22 cellular contexts compared by ENCODE assay signal in genomic region chr22:45923812-45924211, GRCh38. TPM values are rescaled to one million over a fixed set of nuclear protein-coding genes. Genes with fewer than 3 reads are reported as not detected.
DNase-seq lines count a peak whose midpoint lies in the region; ATAC-seq, FAIRE-seq and TF ChIP-seq lines count a peak whose summit lies in the region.
"Had no signal": no experiment of that assay in that cellular context is flagged by ENCODE, and none has a peak within 500 bp of the region (broad histone marks: within the 10 kb centered on the region; RNA-seq: fewer than 3 reads in every experiment).

No MANE protein-coding gene starts in this region.

- H3K9me3 ChIP-seq in A549 (no peaks in the 10 kb centered on the region), HepG2 (ENCODE audit: low read length) (no peaks in the 10 kb centered on the region), pancreas (no peaks in the 10 kb centered on the region)
- no peaks in the 10 kb centered on the region for H3K9me3 ChIP-seq in naive thymus-derived CD4-positive, alpha-beta T cell (ENCODE audit: control insufficient read depth in 2 of 3, low read length in 3 of 3)
- H3K9me3 ChIP-seq: HAP-1 had no signal

- POLR2A ChIA-PET in A549 (lab: Yijun Ruan, JAX) (no interaction called here), HepG2 (lab: Yijun Ruan, JAX) (no interaction called here)
- POLR2A ChIA-PET in naive thymus-derived CD4-positive, alpha-beta T cell (lab: Charles Lee) = no interaction called here

- H3K4me1 ChIP-seq in A549 (peaks cover 82% of the 10 kb centered on the region), HepG2 (ENCODE audit: insufficient read depth, low read length) (no peaks in the 10 kb centered on the region), pancreas (peaks cover 0 to 14% (median 5%) of the 10 kb centered on the region in 3 donors)
- H3K4me1 ChIP-seq in naive thymus-derived CD4-positive, alpha-beta T cell (ENCODE audit: control insufficient read depth in 2 of 2, insufficient read depth in 2 of 2, low read length in 2 of 2) = no peaks in the 10 kb centered on the region
- H3K4me1 ChIP-seq: HAP-1 had no signal

- TF ChIP-seq POLR2A in A549 (IDR thresholded peaks at IDR 0.05; ENCODE audit: low read length) (no peak), HepG2 (IDR thresholded peaks at IDR 0.05; ENCODE audit: insufficient read depth in 1 of 2, low read depth in 2 of 2, low read length in 2 of 2) (no peak)

- no peaks in the 10 kb centered on the region for H3K79me2 ChIP-seq in HepG2 (ENCODE audit: insufficient read depth, low read length)

- ATAC-seq in A549 (no peak), HepG2 (peak; percentile 11; the same call in 1 of the 3 replicates), pancreas (peak; percentile 64 to 81 (median 74))
- no peak for ATAC-seq in naive thymus-derived CD4-positive, alpha-beta T cell

- intact Hi-C loops in HepG2 (cut with micrococcal nuclease; ENCODE audit: unreplicated experiment) (no loop called here), pancreas (cut with DNase I) (no loop called here)
- intact Hi-C loops in naive thymus-derived CD4-positive, alpha-beta T cell (cut with micrococcal nuclease) = no loop called here
- intact Hi-C loops in activated CD4-positive, alpha-beta T cell treated with anti-CD3 and anti-CD28 coated beads, Interleukin-2, amount 10 ng/mL, durations not matched to agents 24 days and 14 days (cut with micrococcal nuclease) = no loop called here

- no peak overlapping the region for H2AFZ ChIP-seq in HepG2 (ENCODE audit: low read length)

- H3K27me3 ChIP-seq in HepG2 (ENCODE audit: control insufficient read depth in 1 of 2, insufficient read depth in 2 of 2, low read length in 2 of 2) = peaks cover 11 to 58% of the 10 kb centered on the region in 2 experiments
- H3K27me3 ChIP-seq in pancreas = no peaks in the 10 kb centered on the region
- no peaks in the 10 kb centered on the region for H3K27me3 ChIP-seq in naive thymus-derived CD4-positive, alpha-beta T cell (ENCODE audit: control insufficient read depth in 2 of 2, insufficient read depth in 2 of 2, low read length in 2 of 2)

- FAIRE-seq in A549 (lab: Jason Lieb, UNC) (no peak), RCC 7860 (lab: Jason Lieb, UNC) (peak; percentile 40), HepG2 (lab: Jason Lieb, UNC) (no peak), pancreas (lab: Jason Lieb, UNC) (no peak)
- FAIRE-seq: D721Med, G401.6 had no signal

- H3K36me3 ChIP-seq in HepG2 (replicated peaks in 1 of 2; ENCODE audit: control insufficient read depth in 1 of 2, insufficient read depth in 2 of 2, low read length in 2 of 2) (no peaks in the 10 kb centered on the region), pancreas (no peaks in the 10 kb centered on the region)
- no peaks in the 10 kb centered on the region for H3K36me3 ChIP-seq in naive thymus-derived CD4-positive, alpha-beta T cell (ENCODE audit: control insufficient read depth in 2 of 3, insufficient read depth in 3 of 3, low read length in 3 of 3)
- H3K36me3 ChIP-seq: HAP-1 had no signal

- no TSS peak for BruUV-seq in HepG2 (replicated peaks; lab: Mats Ljungman, UMichigan)

- H3K4me3 Mint-ChIP-seq in naive thymus-derived CD4-positive, alpha-beta T cell = no peak overlapping the region
- H3K4me3 Mint-ChIP-seq in activated CD4-positive, alpha-beta T cell treated with anti-CD3 and anti-CD28 coated beads, Interleukin-2, amount 10 ng/mL, durations not matched to agents 24 days and 14 days = no peak overlapping the region
- H3K4me3 Mint-ChIP-seq: CD4-positive, alpha-beta memory T cell had no signal

- no peak overlapping the region for H3K4me3 ChIP-seq in A549
- no peak overlapping the region for H3K4me3 ChIP-seq in HepG2 (replicated peaks in 1 of 3; ENCODE audit: insufficient read depth in 1 of 3, low read depth in 2 of 3, low read length in 3 of 3)
- no peak overlapping the region for H3K4me3 ChIP-seq in pancreas
- no peak overlapping the region for H3K4me3 ChIP-seq in naive thymus-derived CD4-positive, alpha-beta T cell (ENCODE audit: low read length)
- H3K4me3 ChIP-seq: HAP-1 had no signal

- H3K9ac ChIP-seq in HepG2 (ENCODE audit: insufficient read depth, low read depth, low read length) = no peak overlapping the region

- H3K4me2 ChIP-seq in A549 = no peak overlapping the region
- H3K4me2 ChIP-seq in HepG2 (ENCODE audit: low read depth, low read length) = 0 out of 2 replicates have a peak overlapping the region, but pooled peaks have one; percentile 12

- 57% methylated on average over 16 of the region's 21 CpGs for WGBS in A549 (ENCODE audit: missing lambda C conversion rate)
- whole genome bisulfite sequencing in HepG2 (ENCODE audit: low lambda C conversion rate) = 0% methylated on average over 1 of the region's 21 CpGs
- WGBS in pancreas, 2 donors = 25 to 27% methylated on average over 21 of the region's 21 CpGs

- no peak overlapping the region for H3K27ac Mint-ChIP-seq in naive thymus-derived CD4-positive, alpha-beta T cell
- no peak overlapping the region for H3K27ac Mint-ChIP-seq in activated CD4-positive, alpha-beta T cell treated with anti-CD3 and anti-CD28 coated beads, Interleukin-2, amount 10 ng/mL, durations not matched to agents 24 days and 14 days
- H3K27ac Mint-ChIP-seq: CD4-positive, alpha-beta memory T cell had no signal

- DNase-seq in A549 (ENCODE audit: low read depth in 1 of 2, low spot score in 1 of 2) (no peak), RCC 7860 (ENCODE audit: low spot score) (no peak), HepG2 (ENCODE audit: low spot score) (no peak), pancreas (peak in 5 of 6 donors; percentile 44 to 84 (median 68)), DMS153 (lab: John Stamatoyannopoulos, UW) (no peak), hippocampal formation (lab: John Stamatoyannopoulos, UW) (no peak)
- no peak for DNase-seq in naive thymus-derived CD4-positive, alpha-beta T cell
- DNase-seq in activated CD4-positive, alpha-beta T cell treated with anti-CD3 and anti-CD28 coated beads, Interleukin-2, amount 10 ng/mL, durations not matched to agents 24 days and 14 days = no peak
- DNase-seq: CD4-positive, alpha-beta memory T cell; DND-41; IMR-90; NCI-H1417 treated with DMSO at 0.1 percent for 48 hours; NCI-H2029 treated with DMSO at 0.1 percent for 48 hours; NCI-H2171 treated with DMSO at 0.1 percent for 48 hours; NCI-H748 treated with DMSO at 0.1 percent for 48 hours had no signal

- TF ChIP-seq EP300 in A549 (IDR thresholded peaks at IDR 0.05) (no peak), HepG2 (IDR thresholded peaks at IDR 0.05; ENCODE audit: low read depth in 2 of 2, low read length in 2 of 2) (no peak), HepG2 (CRISPR knock-in tag; IDR thresholded peaks at IDR 0.05; ENCODE audit: borderline replicate concordance) (no peak)

- H3K27ac ChIP-seq in A549 (peak overlapping the region; percentile 86 to 97; a peak in 5 of 6 replicates), HepG2 (ENCODE audit: extremely low read length, insufficient read depth, low read length) (no peak overlapping the region), pancreas (peak overlapping the region in 2 of 4 donors; percentile 33 to 61)
- H3K27ac ChIP-seq in naive thymus-derived CD4-positive, alpha-beta T cell (ENCODE audit: low read depth, low read length) = no peak overlapping the region
- H3K27ac ChIP-seq: 22Rv1 had no signal

- TF ChIP-seq CTCF in A549 (IDR thresholded peaks at IDR 0.05) (no peak), HepG2 (CRISPR knock-in tag; IDR thresholded peaks at IDR 0.05) (no peak), pancreas (IDR thresholded peaks at IDR 0.05) (no peak)

- in situ Hi-C loops in HepG2 (cut with HindIII; ENCODE audit: extremely low pct_ligation_motif_present, low pct_unique_long_range_greater_than_20kb) = no loop called here

- peaks cover 0 to 5% (median 0%) of the 10 kb centered on the region in 7 donors for H3K4me1 Mint-ChIP-seq in naive thymus-derived CD4-positive, alpha-beta T cell
- H3K4me1 Mint-ChIP-seq in activated CD4-positive, alpha-beta T cell treated with anti-CD3 and anti-CD28 coated beads, Interleukin-2, amount 10 ng/mL, durations not matched to agents 24 days and 14 days = no peaks in the 10 kb centered on the region
- H3K4me1 Mint-ChIP-seq: CD4-positive, alpha-beta memory T cell had no signal

- CTCF ChIA-PET in A549 (lab: Yijun Ruan, JAX) (interaction anchor here (0.8 to 2.6 kb wide), 4 partner anchors 9 to 375 kb away, joined by 3 to 8 read pairs (median 3); no protein-coding TSS in a partner anchor), HepG2 (lab: Yijun Ruan, JAX; ENCODE audit: low intra/inter-chr PET ratio, low total read pairs) (no interaction called here)
- CTCF ChIA-PET in naive thymus-derived CD4-positive, alpha-beta T cell (lab: Charles Lee) = no interaction called here

- H3K27me3 Mint-ChIP-seq in naive thymus-derived CD4-positive, alpha-beta T cell = no peaks in the 10 kb centered on the region
- no peaks in the 10 kb centered on the region for H3K27me3 Mint-ChIP-seq in activated CD4-positive, alpha-beta T cell treated with anti-CD3 and anti-CD28 coated beads, Interleukin-2, amount 10 ng/mL, durations not matched to agents 24 days and 14 days
- H3K27me3 Mint-ChIP-seq: CD4-positive, alpha-beta memory T cell had no signal

- no peaks in the 10 kb centered on the region for H4K20me1 ChIP-seq in HepG2 (ENCODE audit: insufficient read depth, low read length)

- no peaks in the 10 kb centered on the region for H3K9me3 Mint-ChIP-seq in naive thymus-derived CD4-positive, alpha-beta T cell
- H3K9me3 Mint-ChIP-seq in activated CD4-positive, alpha-beta T cell treated with anti-CD3 and anti-CD28 coated beads, Interleukin-2, amount 10 ng/mL, durations not matched to agents 24 days and 14 days = no peaks in the 10 kb centered on the region
- H3K9me3 Mint-ChIP-seq: CD4-positive, alpha-beta memory T cell had no signal

- H3K36me3 Mint-ChIP-seq in naive thymus-derived CD4-positive, alpha-beta T cell = no peaks in the 10 kb centered on the region
- no peaks in the 10 kb centered on the region for H3K36me3 Mint-ChIP-seq in activated CD4-positive, alpha-beta T cell treated with anti-CD3 and anti-CD28 coated beads, Interleukin-2, amount 10 ng/mL, durations not matched to agents 24 days and 14 days (ENCODE audit: low read depth)
- H3K36me3 Mint-ChIP-seq: CD4-positive, alpha-beta memory T cell had no signal

- TF ChIP-seq RAD21 in A549 (conservative IDR thresholded peaks at IDR 0.05 in 1 of 2, IDR thresholded peaks at IDR 0.05 in 1 of 2) (no peak), HepG2 (CRISPR knock-in tag; IDR thresholded peaks at IDR 0.05) (no peak)

RNA-seq across cellular contexts. Expression of gene WNT7B, which starts 53.1 kb away (rescaled TPM):
- polyA plus RNA-seq in A549 (2011; rRNA removed) (16.9 and 21.0 TPM in 2 replicates), A549 (2017; fragmentation: RNase III; extraction: RNeasy Plus Mini Kit Qiagen cat#74134 plus additional on column Dnase treatment) (80.8 to 92.0 TPM (median 82.2 TPM) in 3 replicates), HepG2 (2011; rRNA removed) (0.04 TPM in 1 of 2 replicates, not detected in the other), pancreas (under 1 TPM; 0.66 to 0.95 TPM)
- polyA plus RNA-seq in A549 (2012; cell fraction: cytosol; rRNA removed) = 36.4 and 59.9 TPM in 2 replicates
- 48.0 and 49.6 TPM in 2 replicates for polyA plus RNA-seq in A549 (2012; cell fraction: nucleus; rRNA removed)
- 19.4 and 42.1 TPM in 2 replicates for polyA minus RNA-seq in A549 (2011; rRNA and poly(A)+ RNA removed)
- total RNA-seq in HepG2 (2016; rRNA removed; fragmentation: Illumina TruSeq; extraction: Trizol) (0.09 and 0.24 TPM in 2 replicates), pancreas (1 to 10 TPM in 1 of 6 donors, under 1 TPM in 5; 0.16 to 1.3 (median 0.62) TPM)
- 0.09 TPM in 1 of 2 replicates, not detected in the other for total RNA-seq in HepG2 (2016; cell fraction: cytosol; rRNA removed; fragmentation: Illumina TruSeq; extraction: Trizol; ENCODE audit: low read depth)
- total RNA-seq in HepG2 (2016; cell fraction: insoluble cytoplasmic fraction; rRNA removed; fragmentation: Illumina TruSeq; extraction: Trizol) = 0.06 and 0.33 TPM in 2 replicates
- 0.10 and 0.12 TPM in 2 replicates for total RNA-seq in HepG2 (2016; cell fraction: membrane; rRNA removed; fragmentation: Illumina TruSeq; extraction: Trizol)
- total RNA-seq in HepG2 (2016; cell fraction: nucleus; rRNA removed; fragmentation: Illumina TruSeq; extraction: Trizol) = not detected in 2 replicates
- 0.08 and 0.17 TPM in 2 replicates for polyA plus RNA-seq in HepG2 (2011; cell fraction: cytosol; rRNA removed)
- 0.05 and 0.08 TPM in 2 replicates for polyA plus RNA-seq in HepG2 (2011; cell fraction: nucleus; rRNA removed)
- 0.08 TPM in 1 of 2 replicates, not detected in the other for polyA plus RNA-seq in HepG2 (2012)
- 0.07 and 0.10 TPM in 2 replicates for polyA plus RNA-seq in HepG2 (2016; cell fraction: cytosol; fragmentation: Illumina TruSeq; extraction: Trizol; ENCODE audit: low read depth)
- polyA plus RNA-seq in HepG2 (2016; cell fraction: insoluble cytoplasmic fraction; fragmentation: Illumina TruSeq; extraction: Trizol; ENCODE audit: low read depth) = 0.27 and 0.40 TPM in 2 replicates
- 0.12 and 0.22 TPM in 2 replicates for polyA plus RNA-seq in HepG2 (2016; cell fraction: membrane; fragmentation: Illumina TruSeq; extraction: Trizol; ENCODE audit: low read depth)
- polyA plus RNA-seq in HepG2 (2016; cell fraction: nucleus; fragmentation: Illumina TruSeq; extraction: Trizol; ENCODE audit: insufficient read depth, low read depth) = 0.25 and 0.30 TPM in 2 replicates
- 0.30 and 2.8 TPM in 2 replicates for polyA minus RNA-seq in HepG2 (2011; rRNA and poly(A)+ RNA removed; ENCODE audit: low replicate concordance)
- polyA minus RNA-seq in HepG2 (2011; cell fraction: cytosol; rRNA and poly(A)+ RNA removed) = 0.20 TPM in 1 of 2 replicates, not detected in the other
- polyA minus RNA-seq in HepG2 (2011; cell fraction: nucleus; rRNA and poly(A)+ RNA removed) = not detected in 2 replicates
- not detected for total RNA-seq in naive thymus-derived CD4-positive, alpha-beta T cell
- polyA plus RNA-seq in naive thymus-derived CD4-positive, alpha-beta T cell = not detected
- not detected in 2 replicates for total RNA-seq in activated CD4-positive, alpha-beta T cell treated with anti-CD3 and anti-CD28 coated beads, Interleukin-2, amount 10 ng/mL, durations not matched to agents 24 days and 14 days
- total RNA-seq: CD4-positive, alpha-beta memory T cell; LHCN-M2; NCI-H460 had no signal
- polyA plus RNA-seq: BJ; CD4-positive, alpha-beta memory T cell had no signal

Comparison
In these comparisons a context has a peak if more than half of its experiments do, and no peak if none do; other contexts are left out.
1. ATAC-seq: peak in HepG2 (single experiment) and pancreas (4 of 4); none in A549 (0 of 2) and naive thymus-derived CD4-positive, alpha-beta T cell (single experiment).
2. DNase-seq: peak in pancreas (5 of 6); none in A549 (0 of 2), RCC 7860 (single experiment), HepG2 (single experiment), DMS153 (single experiment), naive thymus-derived CD4-positive, alpha-beta T cell (0 of 9), hippocampal formation (0 of 2) and activated CD4-positive, alpha-beta T cell treated with anti-CD3 and anti-CD28 coated beads, Interleukin-2, amount 10 ng/mL, durations not matched to agents 24 days and 14 days (single experiment).
3. H3K27ac ChIP-seq: peak in A549 (2 of 2); none in HepG2 (single experiment) and naive thymus-derived CD4-positive, alpha-beta T cell (single experiment).